27 cellular contexts compared by ENCODE assay signal in genomic region chr7:44051611-44052220, GRCh38. TPM values are rescaled to one million over a fixed set of nuclear protein-coding genes. Genes with fewer than 3 reads are reported as not detected.
DNase-seq lines count a peak whose midpoint lies in the region; ATAC-seq and TF ChIP-seq lines count a peak whose summit lies in the region.
"Had no signal": no experiment of that assay in that cellular context is flagged by ENCODE, and none has a peak within 500 bp of the region (broad histone marks: within the 10 kb centered on the region; RNA-seq: fewer than 3 reads in every experiment).

No MANE protein-coding gene starts in this region.

- 86% methylated on average over 5 of the region's 5 CpGs for WGBS in esophagus, 2 donors

- H3K4me3 ChIP-seq in esophagus (ENCODE audit: low read depth in 1 of 2, low read length in 2 of 2), result no peak overlapping the region
- H3K4me3 ChIP-seq: A549, breast epithelium, Peyer's patch, prostate gland, SK-N-MC, uterus had no signal

- H3K27ac Mint-ChIP-seq in activated CD4-positive, alpha-beta memory T cell treated with anti-CD3 and anti-CD28 coated beads, Interleukin-2, amount 10 ng/mL, durations not matched to agents 7 days and 5 days, result peak overlapping the region; percentile 47
- H3K27ac Mint-ChIP-seq in stimulated activated naive B cell treated with anti-CD40 and anti-IgM and Interleukin-4, amounts not matched to agents 10 μg/mL and 1 μg/mL and 100 μg/mL, for 72 hours, result peak overlapping the region; percentile 14
- H3K27ac Mint-ChIP-seq in WTC11, result no peak overlapping the region
- H3K27ac Mint-ChIP-seq: dendritic cell treated with granulocyte-macrophage colony-stimulating factor and Interleukin-4, amounts not matched to agents 40 ng/mL and 50 ng/mL, for 4 days; memory B cell; nephron had no signal

- ATAC-seq in stimulated activated naive B cell treated with anti-CD40 and anti-IgM and Interleukin-4, amounts not matched to agents 10 μg/mL and 1 μg/mL and 100 μg/mL, for 72 hours (replicated peaks), result no peak
- no peak for ATAC-seq in WTC11
- ATAC-seq in HG03196 (IDR thresholded peaks at IDR 0.05; ENCODE audit: unreplicated experiment), result no peak
- ATAC-seq: HCT116 had no signal

- H3K27me3 Mint-ChIP-seq in activated CD4-positive, alpha-beta memory T cell treated with anti-CD3 and anti-CD28 coated beads, Interleukin-2, amount 10 ng/mL, durations not matched to agents 7 days and 5 days, result no peaks in the 10 kb centered on the region
- H3K27me3 Mint-ChIP-seq in stimulated activated naive B cell treated with anti-CD40 and anti-IgM and Interleukin-4, amounts not matched to agents 10 μg/mL and 1 μg/mL and 100 μg/mL, for 72 hours, result no peaks in the 10 kb centered on the region
- no peaks in the 10 kb centered on the region for H3K27me3 Mint-ChIP-seq in WTC11 (ENCODE audit: low read depth)
- H3K27me3 Mint-ChIP-seq: dendritic cell treated with granulocyte-macrophage colony-stimulating factor and Interleukin-4, amounts not matched to agents 40 ng/mL and 50 ng/mL, for 4 days; memory B cell had no signal

- H3K27me3 ChIP-seq in esophagus (ENCODE audit: control insufficient read depth in 1 of 2, insufficient read depth in 2 of 2, low read length in 2 of 2), result no peaks in the 10 kb centered on the region
- H3K27me3 ChIP-seq: breast epithelium, Peyer's patch, uterus had no signal

- H3K4me3 Mint-ChIP-seq in activated CD4-positive, alpha-beta memory T cell treated with anti-CD3 and anti-CD28 coated beads, Interleukin-2, amount 10 ng/mL, durations not matched to agents 7 days and 5 days, result no peak overlapping the region
- no peak overlapping the region for H3K4me3 Mint-ChIP-seq in stimulated activated naive B cell treated with anti-CD40 and anti-IgM and Interleukin-4, amounts not matched to agents 10 μg/mL and 1 μg/mL and 100 μg/mL, for 72 hours
- H3K4me3 Mint-ChIP-seq in WTC11, result no peak overlapping the region
- H3K4me3 Mint-ChIP-seq: dendritic cell treated with granulocyte-macrophage colony-stimulating factor and Interleukin-4, amounts not matched to agents 40 ng/mL and 50 ng/mL, for 4 days; memory B cell; nephron had no signal

- peak overlapping the region; percentile 53 to 92 for H3K27ac ChIP-seq in esophagus (ENCODE audit: low read depth in 2 of 2, low read length in 1 of 2)
- H3K27ac ChIP-seq: A549, breast epithelium, prostate gland, SK-N-MC, uterus had no signal

- H3K9me3 ChIP-seq in esophagus (ENCODE audit: control insufficient read depth in 2 of 2, insufficient read depth in 1 of 2, low read depth in 1 of 2, low read length in 1 of 2), result no peaks in the 10 kb centered on the region
- H3K9me3 ChIP-seq: A549, breast epithelium, Peyer's patch, prostate gland, uterus had no signal

- DNase-seq in activated T-cell treated with anti-CD3 and anti-CD28 coated beads, Interleukin-2, amount 50 U/mL, for 1 hour, result peak; percentile 7
- no peak for DNase-seq in activated T-cell treated with anti-CD3 and anti-CD28 coated beads for 4 hours
- no peak for DNase-seq in activated CD4-positive, alpha-beta memory T cell treated with anti-CD3 and anti-CD28 coated beads, Interleukin-2, amount 10 ng/mL, durations not matched to agents 7 days and 5 days
- DNase-seq in stimulated activated naive B cell treated with anti-CD40 and anti-IgM and Interleukin-4, amounts not matched to agents 10 μg/mL and 1 μg/mL and 100 μg/mL, for 72 hours, result no peak
- no peak for DNase-seq in NOMO-1 treated with dmso at 0.1 percent for 144 hours (lab: John Stamatoyannopoulos, UW; ENCODE audit: unreplicated experiment)
- no peak for DNase-seq in WTC11 (ENCODE audit: low spot score)
- DNase-seq: C1 segment of cervical spinal cord; DMS53; KG1; kidney; NCI-H187; NCI-H446 treated with DMSO at 0.1 percent for 48 hours; small intestine; stimulated activated CD4-positive, alpha-beta T cell treated with anti-CD3 and anti-CD28 coated beads, Interleukin-4, amount 100 ng/mL, for 1 hour had no signal

- POLR2A ChIA-PET in activated CD4-positive, alpha-beta memory T cell treated with anti-CD3 and anti-CD28 coated beads, Interleukin-2, amount 10 ng/mL, durations not matched to agents 7 days and 5 days (lab: Charles Lee), result interaction anchor here (2.7 kb wide), 1 partner anchor 13 kb away, joined by 12 read pairs; the partner anchor contains the start of gene PGAM2
- POLR2A ChIA-PET in WTC11 (lab: Charles Lee), result no interaction called here

- H3K4me1 ChIP-seq in esophagus (ENCODE audit: control insufficient read depth in 2 of 2, insufficient read depth in 2 of 2, low read length in 1 of 2), result peaks cover 4 to 16% of the 10 kb centered on the region in 2 donors
- H3K4me1 ChIP-seq: A549, breast epithelium, prostate gland, uterus had no signal

- CTCF ChIA-PET in activated CD4-positive, alpha-beta memory T cell treated with anti-CD3 and anti-CD28 coated beads, Interleukin-2, amount 10 ng/mL, durations not matched to agents 7 days and 5 days (lab: Charles Lee), result no interaction called here
- CTCF ChIA-PET in WTC11 (lab: Charles Lee), result no interaction called here

- peaks cover 23 to 33% of the 10 kb centered on the region in 2 donors for H3K36me3 ChIP-seq in esophagus (ENCODE audit: control insufficient read depth in 2 of 2, insufficient read depth in 2 of 2, low read length in 1 of 2)
- H3K36me3 ChIP-seq: uterus had no signal

- H3K4me1 Mint-ChIP-seq in activated CD4-positive, alpha-beta memory T cell treated with anti-CD3 and anti-CD28 coated beads, Interleukin-2, amount 10 ng/mL, durations not matched to agents 7 days and 5 days, result peaks cover 57% of the 10 kb centered on the region
- peaks cover 49 to 87% of the 10 kb centered on the region in 2 donors for H3K4me1 Mint-ChIP-seq in stimulated activated naive B cell treated with anti-CD40 and anti-IgM and Interleukin-4, amounts not matched to agents 10 μg/mL and 1 μg/mL and 100 μg/mL, for 72 hours
- no peaks in the 10 kb centered on the region for H3K4me1 Mint-ChIP-seq in WTC11

- peaks cover 79% of the 10 kb centered on the region for H3K36me3 Mint-ChIP-seq in activated CD4-positive, alpha-beta memory T cell treated with anti-CD3 and anti-CD28 coated beads, Interleukin-2, amount 10 ng/mL, durations not matched to agents 7 days and 5 days (ENCODE audit: low read depth)
- peaks cover 52 to 65% of the 10 kb centered on the region in 2 donors for H3K36me3 Mint-ChIP-seq in stimulated activated naive B cell treated with anti-CD40 and anti-IgM and Interleukin-4, amounts not matched to agents 10 μg/mL and 1 μg/mL and 100 μg/mL, for 72 hours
- H3K36me3 Mint-ChIP-seq in WTC11, result peaks cover 31% of the 10 kb centered on the region

- TF ChIP-seq CTCF in WTC11 (IDR thresholded peaks at IDR 0.05), result no peak

- no peaks in the 10 kb centered on the region for H3K9me3 Mint-ChIP-seq in activated CD4-positive, alpha-beta memory T cell treated with anti-CD3 and anti-CD28 coated beads, Interleukin-2, amount 10 ng/mL, durations not matched to agents 7 days and 5 days
- no peaks in the 10 kb centered on the region for H3K9me3 Mint-ChIP-seq in stimulated activated naive B cell treated with anti-CD40 and anti-IgM and Interleukin-4, amounts not matched to agents 10 μg/mL and 1 μg/mL and 100 μg/mL, for 72 hours
- no peaks in the 10 kb centered on the region for H3K9me3 Mint-ChIP-seq in WTC11
- H3K9me3 Mint-ChIP-seq: dendritic cell treated with granulocyte-macrophage colony-stimulating factor and Interleukin-4, amounts not matched to agents 40 ng/mL and 50 ng/mL, for 4 days; memory B cell; nephron had no signal

TF ChIP-seq in WTC11, 78 proteins besides CTCF, POLR2A, EP300 and RAD21 (continues in another document):
- TF ChIP-seq ESRRA (CRISPR knock-in tag; IDR thresholded peaks at IDR 0.05; ENCODE audit: borderline replicate concordance) (no peak), TEAD4 (CRISPR knock-in tag; IDR thresholded peaks at IDR 0.05) (no peak), MYBL2 (CRISPR knock-in tag; IDR thresholded peaks at IDR 0.05) (no peak), KAT7 (CRISPR knock-in tag; IDR thresholded peaks at IDR 0.05; ENCODE audit: borderline replicate concordance) (no peak)

RNA-seq across cellular contexts. Expression of gene DBNL, which starts 7.2 kb away (rescaled TPM):
- 100 to 1,000 TPM; 175 to 176 TPM for total RNA-seq in activated CD4-positive, alpha-beta memory T cell treated with anti-CD3 and anti-CD28 coated beads, Interleukin-2, amount 10 ng/mL, durations not matched to agents 7 days and 5 days
- 100 to 1,000 TPM; 157 to 215 TPM for polyA plus RNA-seq in esophagus
- total RNA-seq in WTC11 (2021), result 34.3 to 36.8 TPM (median 36.1 TPM) in 3 replicates

RNA-seq across cellular contexts. Expression of gene PGAM2, which starts 13.7 kb away (rescaled TPM):
- under 1 TPM in 1 of 2 experiments, not detected in 1; 0.43 TPM for total RNA-seq in activated CD4-positive, alpha-beta memory T cell treated with anti-CD3 and anti-CD28 coated beads, Interleukin-2, amount 10 ng/mL, durations not matched to agents 7 days and 5 days
- polyA plus RNA-seq in esophagus, result 1 to 10 TPM; 2.1 to 3.8 TPM
- 2.4 to 5.6 TPM (median 3.9 TPM) in 3 replicates for total RNA-seq in WTC11 (2021)
- polyA plus RNA-seq: A549 had no signal

RNA-seq across cellular contexts. Expression of gene POLM, which starts 30.6 kb away (rescaled TPM):
- 10 to 100 TPM; 29.4 to 30.7 TPM for total RNA-seq in activated CD4-positive, alpha-beta memory T cell treated with anti-CD3 and anti-CD28 coated beads, Interleukin-2, amount 10 ng/mL, durations not matched to agents 7 days and 5 days
- polyA plus RNA-seq in esophagus, result 10 to 100 TPM; 11.4 to 26.3 TPM
- total RNA-seq in WTC11 (2021), result 20.9 to 25.3 TPM (median 24.7 TPM) in 3 replicates

RNA-seq across cellular contexts. Expression of gene AEBP1, which starts 52.4 kb away (rescaled TPM):
- under 1 TPM; 0.30 to 0.38 TPM for total RNA-seq in activated CD4-positive, alpha-beta memory T cell treated with anti-CD3 and anti-CD28 coated beads, Interleukin-2, amount 10 ng/mL, durations not matched to agents 7 days and 5 days
- polyA plus RNA-seq in esophagus, result 10 to 100 TPM in 1 of 2 donors, 1 to 10 TPM in 1; 8.8 to 19.9 TPM
- total RNA-seq in WTC11 (2021), result 50.8 to 55.5 TPM (median 52.4 TPM) in 3 replicates
- polyA plus RNA-seq: A549 had no signal

RNA-seq across cellular contexts. Expression of gene SPDYE1, which starts 54.0 kb away (rescaled TPM):
- total RNA-seq in activated CD4-positive, alpha-beta memory T cell treated with anti-CD3 and anti-CD28 coated beads, Interleukin-2, amount 10 ng/mL, durations not matched to agents 7 days and 5 days, result not detected
- under 1 TPM in 1 of 2 donors, not detected in 1; 0.01 TPM for polyA plus RNA-seq in esophagus
- total RNA-seq in WTC11 (2021), result 0.07 TPM in 1 of 3 replicates, not detected in the others
- total RNA-seq: breast epithelium, frontal cortex, kidney, Peyer's patch, uterus had no signal
- polyA plus RNA-seq: A549, small intestine had no signal
